ENCODE assay signal across 10 cellular contexts in genomic region chr17:80790981-80791742, GRCh38.
DNase-seq lines count a peak whose midpoint lies in the region; ATAC-seq and TF ChIP-seq lines count a peak whose summit lies in the region.
"Had no signal": no experiment of that assay in that cellular context is flagged by ENCODE, and none has a peak within 500 bp of the region (broad histone marks: within the 10 kb centered on the region; RNA-seq: fewer than 3 reads in every experiment).

No MANE protein-coding gene starts in this region.

- intact Hi-C loops in vagina (cut with DNase I) = no loop called here

- H3K27ac ChIP-seq in angular gyrus (ENCODE audit: low read depth, low read length) (peak overlapping the region; percentile 69), vagina (peak overlapping the region; percentile 82)

- DNase-seq in stimulated activated naive CD4-positive, alpha-beta T cell (lab: John Stamatoyannopoulos, UW) = peak in 4 of 6 experiments; percentile 18 to 67 (median 48)
- DNase-seq in stimulated activated naive CD4-positive, alpha-beta T cell treated with Interleukin-2 at 50 U/mL for 16 hours (lab: John Stamatoyannopoulos, UW) = no peak
- no peak for DNase-seq in naive B cell
- no peak for DNase-seq in vagina (ENCODE audit: extremely low spot score in 2 of 2)
- DNase-seq in HuH-7 (ENCODE audit: low spot score) = no peak
- DNase-seq: activated B cell treated with CpG ODN at 0.5 μM for 24 hours; effector CD8-positive, alpha-beta T cell had no signal

- no peak for TF ChIP-seq CTCF in vagina (IDR thresholded peaks at IDR 0.05)

- no peaks in the 10 kb centered on the region for H3K9me3 ChIP-seq in vagina

- peak overlapping the region in 4 of 6 donors; percentile 22 to 79 (median 36) for H3K27ac Mint-ChIP-seq in naive B cell

- peaks cover 13 to 18% of the 10 kb centered on the region in 2 donors for H3K36me3 Mint-ChIP-seq in naive B cell

- H3K4me3 ChIP-seq in vagina = no peak overlapping the region

- no peaks in the 10 kb centered on the region for H3K36me3 ChIP-seq in vagina

- H3K9me3 Mint-ChIP-seq in naive B cell = peaks cover 0 to 3% (median 0%) of the 10 kb centered on the region in 7 donors
- H3K9me3 Mint-ChIP-seq: activated B cell treated with CpG ODN at 0.5 μM for 24 hours had no signal

- TF ChIP-seq POLR2A in vagina (IDR thresholded peaks at IDR 0.05) = no peak

- peaks cover 51% of the 10 kb centered on the region for H3K4me1 ChIP-seq in vagina

- H3K27me3 ChIP-seq in vagina = no peaks in the 10 kb centered on the region

- H3K27me3 Mint-ChIP-seq in naive B cell = no peaks in the 10 kb centered on the region
- H3K27me3 Mint-ChIP-seq: activated B cell treated with CpG ODN at 0.5 μM for 24 hours had no signal

- H3K4me3 Mint-ChIP-seq in naive B cell = peak overlapping the region in 1 of 8 donors; percentile 18

- ATAC-seq in naive B cell (ENCODE audit: low read depth in 2 of 2) (no peak), HG03097 (IDR thresholded peaks at IDR 0.05; ENCODE audit: low FRiP score, unreplicated experiment) (no peak), GM19452 (IDR thresholded peaks at IDR 0.05; ENCODE audit: unreplicated experiment) (no peak)

- peaks cover 20 to 34% (median 27%) of the 10 kb centered on the region in 3 donors for H3K4me1 Mint-ChIP-seq in naive B cell

Comparison
In these comparisons a context has a peak if more than half of its experiments do, and no peak if none do; other contexts are left out.
1. DNase-seq: peak in stimulated activated naive CD4-positive, alpha-beta T cell (4 of 6); none in stimulated activated naive CD4-positive, alpha-beta T cell treated with Interleukin-2 at 50 U/mL for 16 hours (single experiment), naive B cell (single experiment), vagina (0 of 2) and HuH-7 (single experiment).